1 cellular context compared by ENCODE assay signal in the genomic region with DNA sequence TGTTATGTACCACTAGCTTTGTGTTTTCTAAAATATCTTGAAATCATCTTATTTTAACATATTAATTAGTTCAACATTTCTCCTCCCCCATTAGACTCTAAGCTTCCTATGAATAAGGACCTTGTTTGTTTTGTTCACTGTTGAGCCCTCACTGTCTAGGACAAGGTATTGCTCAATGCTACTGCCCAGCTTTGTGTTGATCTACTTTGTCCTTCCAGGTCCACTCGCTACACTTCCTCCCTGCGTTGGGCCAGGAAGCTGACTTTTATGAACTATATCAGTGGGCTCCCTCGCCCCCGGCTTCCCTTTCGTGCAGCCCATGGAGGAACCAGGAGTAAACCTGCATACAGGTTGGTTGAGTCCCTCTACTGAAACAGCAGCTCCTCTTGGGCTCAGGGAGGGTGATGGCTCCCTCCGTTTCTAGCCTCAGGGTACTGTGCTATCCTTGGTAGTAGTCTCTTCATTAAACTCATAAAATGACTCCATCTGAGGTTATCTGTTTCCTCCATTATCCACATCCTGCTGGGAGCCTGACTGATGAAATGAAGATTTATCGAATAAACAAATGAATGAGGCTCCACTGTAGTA.
A peak's percentile ranks its signal among the peaks of the same experiment; 100 is the strongest.
TF ChIP-seq lines count a peak whose summit lies in the region.

No MANE protein-coding gene starts in this region.

TF ChIP-seq in HepG2, 621 proteins besides CTCF, POLR2A, EP300 and RAD21 (continued from another document and continues in another):
- TF ChIP-seq, protein P1, sequence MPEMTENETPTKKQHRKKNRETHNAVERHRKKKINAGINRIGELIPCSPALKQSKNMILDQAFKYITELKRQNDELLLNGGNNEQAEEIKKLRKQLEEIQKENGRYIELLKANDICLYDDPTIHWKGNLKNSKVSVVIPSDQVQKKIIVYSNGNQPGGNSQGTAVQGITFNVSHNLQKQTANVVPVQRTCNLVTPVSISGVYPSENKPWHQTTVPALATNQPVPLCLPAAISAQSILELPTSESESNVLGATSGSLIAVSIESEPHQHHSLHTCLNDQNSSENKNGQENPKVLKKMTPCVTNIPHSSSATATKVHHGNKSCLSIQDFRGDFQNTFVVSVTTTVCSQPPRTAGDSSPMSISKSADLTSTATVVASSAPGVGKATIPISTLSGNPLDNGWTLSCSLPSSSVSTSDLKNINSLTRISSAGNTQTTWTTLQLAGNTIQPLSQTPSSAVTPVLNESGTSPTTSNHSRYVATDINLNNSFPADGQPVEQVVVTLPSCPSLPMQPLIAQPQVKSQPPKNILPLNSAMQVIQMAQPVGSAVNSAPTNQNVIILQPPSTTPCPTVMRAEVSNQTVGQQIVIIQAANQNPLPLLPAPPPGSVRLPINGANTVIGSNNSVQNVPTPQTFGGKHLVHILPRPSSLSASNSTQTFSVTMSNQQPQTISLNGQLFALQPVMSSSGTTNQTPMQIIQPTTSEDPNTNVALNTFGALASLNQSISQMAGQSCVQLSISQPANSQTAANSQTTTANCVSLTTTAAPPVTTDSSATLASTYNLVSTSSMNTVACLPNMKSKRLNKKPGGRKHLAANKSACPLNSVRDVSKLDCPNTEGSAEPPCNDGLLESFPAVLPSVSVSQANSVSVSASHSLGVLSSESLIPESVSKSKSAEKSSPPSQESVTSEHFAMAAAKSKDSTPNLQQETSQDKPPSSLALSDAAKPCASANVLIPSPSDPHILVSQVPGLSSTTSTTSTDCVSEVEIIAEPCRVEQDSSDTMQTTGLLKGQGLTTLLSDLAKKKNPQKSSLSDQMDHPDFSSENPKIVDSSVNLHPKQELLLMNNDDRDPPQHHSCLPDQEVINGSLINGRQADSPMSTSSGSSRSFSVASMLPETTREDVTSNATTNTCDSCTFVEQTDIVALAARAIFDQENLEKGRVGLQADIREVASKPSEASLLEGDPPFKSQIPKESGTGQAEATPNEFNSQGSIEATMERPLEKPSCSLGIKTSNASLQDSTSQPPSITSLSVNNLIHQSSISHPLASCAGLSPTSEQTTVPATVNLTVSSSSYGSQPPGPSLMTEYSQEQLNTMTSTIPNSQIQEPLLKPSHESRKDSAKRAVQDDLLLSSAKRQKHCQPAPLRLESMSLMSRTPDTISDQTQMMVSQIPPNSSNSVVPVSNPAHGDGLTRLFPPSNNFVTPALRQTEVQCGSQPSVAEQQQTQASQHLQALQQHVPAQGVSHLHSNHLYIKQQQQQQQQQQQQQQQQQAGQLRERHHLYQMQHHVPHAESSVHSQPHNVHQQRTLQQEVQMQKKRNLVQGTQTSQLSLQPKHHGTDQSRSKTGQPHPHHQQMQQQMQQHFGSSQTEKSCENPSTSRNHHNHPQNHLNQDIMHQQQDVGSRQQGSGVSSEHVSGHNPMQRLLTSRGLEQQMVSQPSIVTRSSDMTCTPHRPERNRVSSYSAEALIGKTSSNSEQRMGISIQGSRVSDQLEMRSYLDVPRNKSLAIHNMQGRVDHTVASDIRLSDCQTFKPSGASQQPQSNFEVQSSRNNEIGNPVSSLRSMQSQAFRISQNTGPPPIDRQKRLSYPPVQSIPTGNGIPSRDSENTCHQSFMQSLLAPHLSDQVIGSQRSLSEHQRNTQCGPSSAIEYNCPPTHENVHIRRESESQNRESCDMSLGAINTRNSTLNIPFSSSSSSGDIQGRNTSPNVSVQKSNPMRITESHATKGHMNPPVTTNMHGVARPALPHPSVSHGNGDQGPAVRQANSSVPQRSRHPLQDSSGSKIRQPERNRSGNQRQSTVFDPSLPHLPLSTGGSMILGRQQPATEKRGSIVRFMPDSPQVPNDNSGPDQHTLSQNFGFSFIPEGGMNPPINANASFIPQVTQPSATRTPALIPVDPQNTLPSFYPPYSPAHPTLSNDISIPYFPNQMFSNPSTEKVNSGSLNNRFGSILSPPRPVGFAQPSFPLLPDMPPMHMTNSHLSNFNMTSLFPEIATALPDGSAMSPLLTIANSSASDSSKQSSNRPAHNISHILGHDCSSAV (CRISPR knock-in tag; IDR thresholded peaks at IDR 0.05; ENCODE audit: borderline replicate concordance), result no peak
- TF ChIP-seq ZBTB21 (CRISPR knock-in tag; IDR thresholded peaks at IDR 0.05), result no peak
- no peak for TF ChIP-seq ZNF577 (CRISPR knock-in tag; IDR thresholded peaks at IDR 0.05; ENCODE audit: borderline replicate concordance, low read depth)
- no peak for TF ChIP-seq TARDBP (CRISPR knock-in tag; IDR thresholded peaks at IDR 0.05)
- no peak for TF ChIP-seq NONO (IDR thresholded peaks at IDR 0.05)
- no peak for TF ChIP-seq NONO (CRISPR knock-in tag; conservative IDR thresholded peaks at IDR 0.05)
- peak; percentile 28; the same call in 1 of the 2 replicates for TF ChIP-seq ELF1 (CRISPR knock-in tag; IDR thresholded peaks at IDR 0.05)
- TF ChIP-seq, protein P2, sequence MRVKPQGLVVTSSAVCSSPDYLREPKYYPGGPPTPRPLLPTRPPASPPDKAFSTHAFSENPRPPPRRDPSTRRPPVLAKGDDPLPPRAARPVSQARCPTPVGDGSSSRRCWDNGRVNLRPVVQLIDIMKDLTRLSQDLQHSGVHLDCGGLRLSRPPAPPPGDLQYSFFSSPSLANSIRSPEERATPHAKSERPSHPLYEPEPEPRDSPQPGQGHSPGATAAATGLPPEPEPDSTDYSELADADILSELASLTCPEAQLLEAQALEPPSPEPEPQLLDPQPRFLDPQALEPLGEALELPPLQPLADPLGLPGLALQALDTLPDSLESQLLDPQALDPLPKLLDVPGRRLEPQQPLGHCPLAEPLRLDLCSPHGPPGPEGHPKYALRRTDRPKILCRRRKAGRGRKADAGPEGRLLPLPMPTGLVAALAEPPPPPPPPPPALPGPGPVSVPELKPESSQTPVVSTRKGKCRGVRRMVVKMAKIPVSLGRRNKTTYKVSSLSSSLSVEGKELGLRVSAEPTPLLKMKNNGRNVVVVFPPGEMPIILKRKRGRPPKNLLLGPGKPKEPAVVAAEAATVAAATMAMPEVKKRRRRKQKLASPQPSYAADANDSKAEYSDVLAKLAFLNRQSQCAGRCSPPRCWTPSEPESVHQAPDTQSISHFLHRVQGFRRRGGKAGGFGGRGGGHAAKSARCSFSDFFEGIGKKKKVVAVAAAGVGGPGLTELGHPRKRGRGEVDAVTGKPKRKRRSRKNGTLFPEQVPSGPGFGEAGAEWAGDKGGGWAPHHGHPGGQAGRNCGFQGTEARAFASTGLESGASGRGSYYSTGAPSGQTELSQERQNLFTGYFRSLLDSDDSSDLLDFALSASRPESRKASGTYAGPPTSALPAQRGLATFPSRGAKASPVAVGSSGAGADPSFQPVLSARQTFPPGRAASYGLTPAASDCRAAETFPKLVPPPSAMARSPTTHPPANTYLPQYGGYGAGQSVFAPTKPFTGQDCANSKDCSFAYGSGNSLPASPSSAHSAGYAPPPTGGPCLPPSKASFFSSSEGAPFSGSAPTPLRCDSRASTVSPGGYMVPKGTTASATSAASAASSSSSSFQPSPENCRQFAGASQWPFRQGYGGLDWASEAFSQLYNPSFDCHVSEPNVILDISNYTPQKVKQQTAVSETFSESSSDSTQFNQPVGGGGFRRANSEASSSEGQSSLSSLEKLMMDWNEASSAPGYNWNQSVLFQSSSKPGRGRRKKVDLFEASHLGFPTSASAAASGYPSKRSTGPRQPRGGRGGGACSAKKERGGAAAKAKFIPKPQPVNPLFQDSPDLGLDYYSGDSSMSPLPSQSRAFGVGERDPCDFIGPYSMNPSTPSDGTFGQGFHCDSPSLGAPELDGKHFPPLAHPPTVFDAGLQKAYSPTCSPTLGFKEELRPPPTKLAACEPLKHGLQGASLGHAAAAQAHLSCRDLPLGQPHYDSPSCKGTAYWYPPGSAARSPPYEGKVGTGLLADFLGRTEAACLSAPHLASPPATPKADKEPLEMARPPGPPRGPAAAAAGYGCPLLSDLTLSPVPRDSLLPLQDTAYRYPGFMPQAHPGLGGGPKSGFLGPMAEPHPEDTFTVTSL (CRISPR knock-in tag; IDR thresholded peaks at IDR 0.05; ENCODE audit: borderline replicate concordance), result peak; percentile 59; the same call in 1 of the 2 replicates
- TF ChIP-seq, protein P3, sequence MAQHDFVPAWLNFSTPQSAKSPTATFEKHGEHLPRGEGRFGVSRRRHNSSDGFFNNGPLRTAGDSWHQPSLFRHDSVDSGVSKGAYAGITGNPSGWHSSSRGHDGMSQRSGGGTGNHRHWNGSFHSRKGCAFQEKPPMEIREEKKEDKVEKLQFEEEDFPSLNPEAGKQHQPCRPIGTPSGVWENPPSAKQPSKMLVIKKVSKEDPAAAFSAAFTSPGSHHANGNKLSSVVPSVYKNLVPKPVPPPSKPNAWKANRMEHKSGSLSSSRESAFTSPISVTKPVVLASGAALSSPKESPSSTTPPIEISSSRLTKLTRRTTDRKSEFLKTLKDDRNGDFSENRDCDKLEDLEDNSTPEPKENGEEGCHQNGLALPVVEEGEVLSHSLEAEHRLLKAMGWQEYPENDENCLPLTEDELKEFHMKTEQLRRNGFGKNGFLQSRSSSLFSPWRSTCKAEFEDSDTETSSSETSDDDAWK (CRISPR knock-in tag; IDR thresholded peaks at IDR 0.05), result no peak
- no peak for TF ChIP-seq ZNF24 (IDR thresholded peaks at IDR 0.05)
- no peak for TF ChIP-seq TOPORS (CRISPR knock-in tag; IDR thresholded peaks at IDR 0.05)
- no peak for TF ChIP-seq ZNF44 (CRISPR knock-in tag; IDR thresholded peaks at IDR 0.05)
- TF ChIP-seq, protein P4, sequence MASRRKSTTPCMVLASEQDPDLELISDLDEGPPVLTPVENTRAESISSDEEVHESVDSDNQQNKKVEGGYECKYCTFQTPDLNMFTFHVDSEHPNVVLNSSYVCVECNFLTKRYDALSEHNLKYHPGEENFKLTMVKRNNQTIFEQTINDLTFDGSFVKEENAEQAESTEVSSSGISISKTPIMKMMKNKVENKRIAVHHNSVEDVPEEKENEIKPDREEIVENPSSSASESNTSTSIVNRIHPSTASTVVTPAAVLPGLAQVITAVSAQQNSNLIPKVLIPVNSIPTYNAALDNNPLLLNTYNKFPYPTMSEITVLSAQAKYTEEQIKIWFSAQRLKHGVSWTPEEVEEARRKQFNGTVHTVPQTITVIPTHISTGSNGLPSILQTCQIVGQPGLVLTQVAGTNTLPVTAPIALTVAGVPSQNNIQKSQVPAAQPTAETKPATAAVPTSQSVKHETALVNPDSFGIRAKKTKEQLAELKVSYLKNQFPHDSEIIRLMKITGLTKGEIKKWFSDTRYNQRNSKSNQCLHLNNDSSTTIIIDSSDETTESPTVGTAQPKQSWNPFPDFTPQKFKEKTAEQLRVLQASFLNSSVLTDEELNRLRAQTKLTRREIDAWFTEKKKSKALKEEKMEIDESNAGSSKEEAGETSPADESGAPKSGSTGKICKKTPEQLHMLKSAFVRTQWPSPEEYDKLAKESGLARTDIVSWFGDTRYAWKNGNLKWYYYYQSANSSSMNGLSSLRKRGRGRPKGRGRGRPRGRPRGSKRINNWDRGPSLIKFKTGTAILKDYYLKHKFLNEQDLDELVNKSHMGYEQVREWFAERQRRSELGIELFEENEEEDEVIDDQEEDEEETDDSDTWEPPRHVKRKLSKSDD (CRISPR knock-in tag; IDR thresholded peaks at IDR 0.05; ENCODE audit: low read depth), result no peak
- TF ChIP-seq, protein P5, sequence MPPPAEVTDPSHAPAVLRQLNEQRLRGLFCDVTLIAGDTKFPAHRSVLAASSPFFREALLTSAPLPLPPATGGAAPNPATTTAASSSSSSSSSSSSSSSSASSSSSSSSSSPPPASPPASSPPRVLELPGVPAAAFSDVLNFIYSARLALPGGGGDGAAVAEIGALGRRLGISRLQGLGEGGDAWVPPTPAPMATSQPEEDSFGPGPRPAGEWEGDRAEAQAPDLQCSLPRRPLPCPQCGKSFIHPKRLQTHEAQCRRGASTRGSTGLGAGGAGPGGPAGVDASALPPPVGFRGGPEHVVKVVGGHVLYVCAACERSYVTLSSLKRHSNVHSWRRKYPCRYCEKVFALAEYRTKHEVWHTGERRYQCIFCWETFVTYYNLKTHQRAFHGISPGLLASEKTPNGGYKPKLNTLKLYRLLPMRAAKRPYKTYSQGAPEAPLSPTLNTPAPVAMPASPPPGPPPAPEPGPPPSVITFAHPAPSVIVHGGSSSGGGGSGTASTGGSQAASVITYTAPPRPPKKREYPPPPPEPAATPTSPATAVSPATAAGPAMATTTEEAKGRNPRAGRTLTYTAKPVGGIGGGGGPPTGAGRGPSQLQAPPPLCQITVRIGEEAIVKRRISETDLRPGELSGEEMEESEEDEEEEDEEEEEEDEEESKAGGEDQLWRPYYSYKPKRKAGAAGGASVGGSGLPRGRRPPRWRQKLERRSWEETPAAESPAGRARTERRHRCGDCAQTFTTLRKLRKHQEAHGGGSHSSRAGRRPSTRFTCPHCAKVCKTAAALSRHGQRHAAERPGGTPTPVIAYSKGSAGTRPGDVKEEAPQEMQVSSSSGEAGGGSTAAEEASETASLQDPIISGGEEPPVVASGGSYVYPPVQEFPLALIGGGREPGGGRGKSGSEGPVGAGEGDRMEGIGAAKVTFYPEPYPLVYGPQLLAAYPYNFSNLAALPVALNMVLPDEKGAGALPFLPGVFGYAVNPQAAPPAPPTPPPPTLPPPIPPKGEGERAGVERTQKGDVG (CRISPR knock-in tag; IDR thresholded peaks at IDR 0.05; ENCODE audit: borderline replicate concordance), result no peak
- no peak for TF ChIP-seq ZIK1 (CRISPR knock-in tag; IDR thresholded peaks at IDR 0.05; ENCODE audit: borderline replicate concordance, low read depth)
- TF ChIP-seq, protein P6, sequence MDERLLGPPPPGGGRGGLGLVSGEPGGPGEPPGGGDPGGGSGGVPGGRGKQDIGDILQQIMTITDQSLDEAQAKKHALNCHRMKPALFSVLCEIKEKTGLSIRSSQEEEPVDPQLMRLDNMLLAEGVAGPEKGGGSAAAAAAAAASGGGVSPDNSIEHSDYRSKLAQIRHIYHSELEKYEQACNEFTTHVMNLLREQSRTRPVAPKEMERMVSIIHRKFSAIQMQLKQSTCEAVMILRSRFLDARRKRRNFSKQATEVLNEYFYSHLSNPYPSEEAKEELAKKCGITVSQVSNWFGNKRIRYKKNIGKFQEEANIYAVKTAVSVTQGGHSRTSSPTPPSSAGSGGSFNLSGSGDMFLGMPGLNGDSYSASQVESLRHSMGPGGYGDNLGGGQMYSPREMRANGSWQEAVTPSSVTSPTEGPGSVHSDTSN (CRISPR knock-in tag; IDR thresholded peaks at IDR 0.05), result no peak
- no peak for TF ChIP-seq ATF7-NPFF (CRISPR knock-in tag; IDR thresholded peaks at IDR 0.05; ENCODE audit: low read depth)
- no peak for TF ChIP-seq HOXA7 (CRISPR knock-in tag; IDR thresholded peaks at IDR 0.05)
